In the genomic region with DNA sequence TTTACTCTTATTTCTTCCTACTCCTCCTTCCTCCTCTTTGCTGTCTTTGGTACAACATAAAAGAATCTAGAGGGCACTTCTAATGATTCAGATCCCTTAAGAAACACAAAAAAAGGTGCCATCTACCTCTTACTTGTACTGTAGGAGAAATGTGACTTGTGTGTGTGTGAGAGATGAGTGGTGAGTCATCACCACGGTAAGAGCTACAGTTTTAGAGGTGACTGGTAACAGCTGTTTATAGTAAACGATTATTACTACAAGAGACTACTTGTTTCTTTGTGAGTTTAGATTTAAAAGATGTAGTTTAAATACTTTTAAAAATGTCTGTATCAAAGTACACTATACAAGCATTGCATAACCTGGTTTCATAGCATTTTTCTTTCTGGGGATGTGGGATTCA, we compare ENCODE assay signal across 12 cellular contexts.
DNase-seq lines count a peak whose midpoint lies in the region; ATAC-seq lines count a peak whose summit lies in the region.
"Had no signal": no experiment of that assay in that cellular context is flagged by ENCODE, and none has a peak within 500 bp of the region (broad histone marks: within the 10 kb centered on the region; RNA-seq: fewer than 3 reads in every experiment).

No MANE protein-coding gene starts in this region.

- ATAC-seq in GM21717 (IDR thresholded peaks at IDR 0.05; ENCODE audit: unreplicated experiment) (peak; percentile 62), GM21390 (IDR thresholded peaks at IDR 0.05; ENCODE audit: unreplicated experiment) (no peak)
- ATAC-seq: left lobe of liver had no signal

- DNase-seq in DMS53 (lab: John Stamatoyannopoulos, UW) (peak; percentile 92), RKO (ENCODE audit: low spot score) (peak; percentile 52), glomerular visceral epithelial cell (ENCODE audit: extremely low spot score) (peak; percentile 28), NAMALWA (ENCODE audit: low spot score) (no peak), NCI-H748 treated with DMSO at 0.1 percent for 48 hours (lab: John Stamatoyannopoulos, UW) (no peak)
- no peak for DNase-seq in activated effector memory CD4-positive, alpha-beta T cell treated with Interleukin-2 at 50 U/mL for 16 hours
- DNase-seq: DMS 273 treated with DMSO at 0.1 percent for 48 hours, NCI-H2081 treated with DMSO at 0.1 percent for 48 hours, retina had no signal

Comparison
In these comparisons a context has a peak if more than half of its experiments do, and no peak if none do; other contexts are left out.
1. DNase-seq: peak in DMS53 (single experiment), RKO (single experiment) and glomerular visceral epithelial cell (single experiment); none in activated effector memory CD4-positive, alpha-beta T cell treated with Interleukin-2 at 50 U/mL for 16 hours (single experiment), NAMALWA (single experiment) and NCI-H748 treated with DMSO at 0.1 percent for 48 hours (single experiment).